ENCODE assay signal across 1 cellular context in genomic region chr10:13453896-13454295, GRCh38.
TF ChIP-seq lines count a peak whose summit lies in the region.

No MANE protein-coding gene starts in this region.

TF ChIP-seq in HepG2, 621 proteins besides CTCF, POLR2A, EP300 and RAD21 (continued from another document):
- TF ChIP-seq ZBED4 (CRISPR knock-in tag; IDR thresholded peaks at IDR 0.05; ENCODE audit: borderline replicate concordance) (no peak), ZBTB21 (CRISPR knock-in tag; IDR thresholded peaks at IDR 0.05) (no peak), ZNF557 (CRISPR knock-in tag; IDR thresholded peaks at IDR 0.05) (no peak), HOXD1 (CRISPR knock-in tag; IDR thresholded peaks at IDR 0.05) (no peak), SIN3B (IDR thresholded peaks at IDR 0.05; ENCODE audit: low read length) (no peak), ZNF432 (CRISPR knock-in tag; IDR thresholded peaks at IDR 0.05; ENCODE audit: borderline replicate concordance) (no peak)
- TF ChIP-seq, protein P1, sequence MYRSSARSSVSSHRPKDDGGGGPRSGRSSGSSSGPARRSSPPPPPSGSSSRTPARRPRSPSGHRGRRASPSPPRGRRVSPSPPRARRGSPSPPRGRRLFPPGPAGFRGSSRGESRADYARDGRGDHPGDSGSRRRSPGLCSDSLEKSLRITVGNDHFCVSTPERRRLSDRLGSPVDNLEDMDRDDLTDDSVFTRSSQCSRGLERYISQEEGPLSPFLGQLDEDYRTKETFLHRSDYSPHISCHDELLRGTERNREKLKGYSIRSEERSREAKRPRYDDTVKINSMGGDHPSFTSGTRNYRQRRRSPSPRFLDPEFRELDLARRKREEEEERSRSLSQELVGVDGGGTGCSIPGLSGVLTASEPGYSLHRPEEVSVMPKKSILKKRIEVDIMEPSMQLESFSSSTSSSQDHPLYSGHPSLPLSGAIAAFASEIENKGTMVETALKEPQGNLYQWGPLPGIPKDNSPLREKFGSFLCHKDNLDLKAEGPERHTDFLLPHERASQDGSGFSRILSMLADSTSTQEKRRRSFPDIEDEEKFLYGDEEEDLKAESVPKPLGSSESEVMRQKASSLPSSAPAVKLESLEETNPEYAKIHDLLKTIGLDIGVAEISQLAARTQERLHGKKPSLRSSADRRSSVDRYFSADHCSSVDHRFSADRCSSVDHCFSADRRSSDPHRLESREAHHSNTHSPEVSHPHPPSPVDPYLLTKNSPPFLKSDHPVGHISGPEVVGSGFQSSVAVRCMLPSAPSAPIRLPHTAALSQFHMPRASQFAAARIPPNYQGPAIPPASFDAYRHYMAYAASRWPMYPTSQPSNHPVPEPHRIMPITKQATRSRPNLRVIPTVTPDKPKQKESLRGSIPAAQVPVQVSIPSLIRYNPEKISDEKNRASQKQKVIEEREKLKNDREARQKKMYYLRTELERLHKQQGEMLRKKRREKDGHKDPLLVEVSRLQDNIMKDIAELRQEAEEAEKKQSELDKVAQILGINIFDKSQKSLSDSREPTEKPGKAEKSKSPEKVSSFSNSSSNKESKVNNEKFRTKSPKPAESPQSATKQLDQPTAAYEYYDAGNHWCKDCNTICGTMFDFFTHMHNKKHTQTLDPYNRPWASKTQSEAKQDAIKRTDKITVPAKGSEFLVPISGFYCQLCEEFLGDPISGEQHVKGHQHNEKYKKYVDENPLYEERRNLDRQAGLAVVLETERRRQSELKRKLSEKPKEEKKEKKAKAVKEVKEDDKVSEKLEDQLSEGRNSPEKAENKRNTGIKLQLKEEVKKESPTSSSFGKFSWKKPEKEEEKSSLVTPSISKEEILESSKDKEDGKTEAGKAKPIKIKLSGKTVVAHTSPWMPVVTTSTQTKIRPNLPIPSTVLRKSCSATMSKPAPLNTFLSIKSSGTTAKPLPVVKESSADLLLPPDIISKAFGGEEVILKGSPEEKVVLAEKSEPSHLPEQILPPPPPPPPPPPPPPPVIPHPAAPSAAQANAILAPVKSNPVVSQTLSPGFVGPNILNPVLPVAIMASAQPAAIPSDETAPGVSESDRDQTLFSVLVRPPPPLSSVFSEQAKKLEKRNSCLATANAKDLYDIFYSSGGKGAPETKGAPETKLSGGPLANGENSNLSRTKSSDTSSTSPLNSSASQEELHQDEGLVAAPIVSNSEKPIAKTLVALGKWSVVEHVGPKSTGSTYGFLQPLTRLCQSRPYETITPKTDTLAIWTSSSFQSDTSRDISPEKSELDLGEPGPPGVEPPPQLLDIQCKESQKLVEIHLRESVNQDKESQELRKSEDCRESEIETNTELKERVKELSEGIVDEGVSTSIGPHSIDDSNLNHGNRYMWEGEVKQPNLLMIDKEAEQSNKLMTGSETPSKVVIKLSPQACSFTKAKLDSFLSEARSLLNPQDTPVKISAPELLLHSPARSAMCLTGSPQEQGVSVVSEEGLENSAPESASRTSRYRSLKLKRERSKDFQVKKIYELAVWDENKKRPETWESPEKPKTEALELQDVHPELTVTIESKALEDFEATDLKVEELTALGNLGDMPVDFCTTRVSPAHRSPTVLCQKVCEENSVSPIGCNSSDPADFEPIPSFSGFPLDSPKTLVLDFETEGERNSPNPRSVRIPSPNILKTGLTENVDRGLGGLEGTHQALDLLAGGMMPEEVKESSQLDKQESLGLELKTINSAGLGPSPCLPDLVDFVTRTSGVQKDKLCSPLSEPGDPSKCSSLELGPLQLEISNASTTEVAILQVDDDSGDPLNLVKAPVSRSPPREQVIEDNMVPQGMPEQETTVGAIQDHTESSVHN (CRISPR knock-in tag; IDR thresholded peaks at IDR 0.05): no peak
